Comparison of ENCODE assay signal across 1 cellular context in the genomic region with DNA sequence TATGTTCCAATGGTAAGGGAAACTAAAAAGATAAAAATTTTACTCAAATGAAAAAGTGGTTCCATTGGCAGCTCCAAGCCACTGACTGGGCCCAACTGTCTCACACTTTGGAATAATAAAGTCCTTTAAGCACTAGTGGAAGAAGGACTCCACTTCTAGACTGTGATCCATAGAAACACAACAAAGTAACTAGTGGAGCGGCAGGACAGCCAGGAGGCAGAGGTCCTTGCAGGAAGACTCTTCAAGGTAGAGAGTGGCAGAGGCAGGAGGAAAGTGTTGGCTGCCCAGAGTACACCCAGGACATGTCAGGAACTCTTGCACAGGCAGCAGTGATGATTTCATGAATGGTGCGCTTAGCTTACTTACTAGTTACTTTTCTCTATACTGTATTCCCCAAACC.
TF ChIP-seq lines count a peak whose summit lies in the region.

No MANE protein-coding gene starts in this region.

TF ChIP-seq in WTC11, 78 proteins besides CTCF, POLR2A, EP300 and RAD21 (continued from another document):
- TF ChIP-seq, protein P1, sequence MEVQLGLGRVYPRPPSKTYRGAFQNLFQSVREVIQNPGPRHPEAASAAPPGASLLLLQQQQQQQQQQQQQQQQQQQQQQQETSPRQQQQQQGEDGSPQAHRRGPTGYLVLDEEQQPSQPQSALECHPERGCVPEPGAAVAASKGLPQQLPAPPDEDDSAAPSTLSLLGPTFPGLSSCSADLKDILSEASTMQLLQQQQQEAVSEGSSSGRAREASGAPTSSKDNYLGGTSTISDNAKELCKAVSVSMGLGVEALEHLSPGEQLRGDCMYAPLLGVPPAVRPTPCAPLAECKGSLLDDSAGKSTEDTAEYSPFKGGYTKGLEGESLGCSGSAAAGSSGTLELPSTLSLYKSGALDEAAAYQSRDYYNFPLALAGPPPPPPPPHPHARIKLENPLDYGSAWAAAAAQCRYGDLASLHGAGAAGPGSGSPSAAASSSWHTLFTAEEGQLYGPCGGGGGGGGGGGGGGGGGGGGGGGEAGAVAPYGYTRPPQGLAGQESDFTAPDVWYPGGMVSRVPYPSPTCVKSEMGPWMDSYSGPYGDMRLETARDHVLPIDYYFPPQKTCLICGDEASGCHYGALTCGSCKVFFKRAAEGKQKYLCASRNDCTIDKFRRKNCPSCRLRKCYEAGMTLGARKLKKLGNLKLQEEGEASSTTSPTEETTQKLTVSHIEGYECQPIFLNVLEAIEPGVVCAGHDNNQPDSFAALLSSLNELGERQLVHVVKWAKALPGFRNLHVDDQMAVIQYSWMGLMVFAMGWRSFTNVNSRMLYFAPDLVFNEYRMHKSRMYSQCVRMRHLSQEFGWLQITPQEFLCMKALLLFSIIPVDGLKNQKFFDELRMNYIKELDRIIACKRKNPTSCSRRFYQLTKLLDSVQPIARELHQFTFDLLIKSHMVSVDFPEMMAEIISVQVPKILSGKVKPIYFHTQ (CRISPR knock-in tag; IDR thresholded peaks at IDR 0.05), result no peak
- no peak for TF ChIP-seq SP1 (CRISPR knock-in tag; conservative IDR thresholded peaks at IDR 0.05)
- TF ChIP-seq, protein P2, sequence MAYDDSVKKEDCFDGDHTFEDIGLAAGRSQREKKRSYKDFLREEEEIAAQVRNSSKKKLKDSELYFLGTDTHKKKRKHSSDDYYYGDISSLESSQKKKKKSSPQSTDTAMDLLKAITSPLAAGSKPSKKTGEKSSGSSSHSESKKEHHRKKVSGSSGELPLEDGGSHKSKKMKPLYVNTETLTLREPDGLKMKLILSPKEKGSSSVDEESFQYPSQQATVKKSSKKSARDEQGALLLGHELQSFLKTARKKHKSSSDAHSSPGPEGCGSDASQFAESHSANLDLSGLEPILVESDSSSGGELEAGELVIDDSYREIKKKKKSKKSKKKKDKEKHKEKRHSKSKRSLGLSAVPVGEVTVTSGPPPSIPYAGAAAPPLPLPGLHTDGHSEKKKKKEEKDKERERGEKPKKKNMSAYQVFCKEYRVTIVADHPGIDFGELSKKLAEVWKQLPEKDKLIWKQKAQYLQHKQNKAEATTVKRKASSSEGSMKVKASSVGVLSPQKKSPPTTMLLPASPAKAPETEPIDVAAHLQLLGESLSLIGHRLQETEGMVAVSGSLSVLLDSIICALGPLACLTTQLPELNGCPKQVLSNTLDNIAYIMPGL (CRISPR knock-in tag; IDR thresholded peaks at IDR 0.05), result no peak
- TF ChIP-seq NFYB (CRISPR knock-in tag; conservative IDR thresholded peaks at IDR 0.05; ENCODE audit: low read depth), result no peak
- TF ChIP-seq NR3C1 (CRISPR knock-in tag; conservative IDR thresholded peaks at IDR 0.05; ENCODE audit: low read depth), result no peak
- no peak for TF ChIP-seq ZNF671 (CRISPR knock-in tag; IDR thresholded peaks at IDR 0.05)
- TF ChIP-seq, protein P3, sequence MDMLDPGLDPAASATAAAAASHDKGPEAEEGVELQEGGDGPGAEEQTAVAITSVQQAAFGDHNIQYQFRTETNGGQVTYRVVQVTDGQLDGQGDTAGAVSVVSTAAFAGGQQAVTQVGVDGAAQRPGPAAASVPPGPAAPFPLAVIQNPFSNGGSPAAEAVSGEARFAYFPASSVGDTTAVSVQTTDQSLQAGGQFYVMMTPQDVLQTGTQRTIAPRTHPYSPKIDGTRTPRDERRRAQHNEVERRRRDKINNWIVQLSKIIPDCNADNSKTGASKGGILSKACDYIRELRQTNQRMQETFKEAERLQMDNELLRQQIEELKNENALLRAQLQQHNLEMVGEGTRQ (CRISPR knock-in tag; IDR thresholded peaks at IDR 0.05), result no peak
- TF ChIP-seq, protein P4, sequence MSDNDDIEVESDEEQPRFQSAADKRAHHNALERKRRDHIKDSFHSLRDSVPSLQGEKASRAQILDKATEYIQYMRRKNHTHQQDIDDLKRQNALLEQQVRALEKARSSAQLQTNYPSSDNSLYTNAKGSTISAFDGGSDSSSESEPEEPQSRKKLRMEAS (CRISPR knock-in tag; IDR thresholded peaks at IDR 0.05), result no peak
- no peak for TF ChIP-seq PRRX2 (CRISPR knock-in tag; IDR thresholded peaks at IDR 0.05)
- TF ChIP-seq, protein P5, sequence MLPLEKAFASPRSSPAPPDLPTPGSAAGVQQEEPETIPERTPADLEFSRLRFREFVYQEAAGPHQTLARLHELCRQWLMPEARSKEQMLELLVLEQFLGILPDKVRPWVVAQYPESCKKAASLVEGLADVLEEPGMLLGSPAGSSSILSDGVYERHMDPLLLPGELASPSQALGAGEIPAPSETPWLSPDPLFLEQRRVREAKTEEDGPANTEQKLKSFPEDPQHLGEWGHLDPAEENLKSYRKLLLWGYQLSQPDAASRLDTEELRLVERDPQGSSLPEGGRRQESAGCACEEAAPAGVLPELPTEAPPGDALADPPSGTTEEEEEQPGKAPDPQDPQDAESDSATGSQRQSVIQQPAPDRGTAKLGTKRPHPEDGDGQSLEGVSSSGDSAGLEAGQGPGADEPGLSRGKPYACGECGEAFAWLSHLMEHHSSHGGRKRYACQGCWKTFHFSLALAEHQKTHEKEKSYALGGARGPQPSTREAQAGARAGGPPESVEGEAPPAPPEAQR (CRISPR knock-in tag; IDR thresholded peaks at IDR 0.05), result no peak
